ENCODE assay signal across 33 cellular contexts in the genomic region with DNA sequence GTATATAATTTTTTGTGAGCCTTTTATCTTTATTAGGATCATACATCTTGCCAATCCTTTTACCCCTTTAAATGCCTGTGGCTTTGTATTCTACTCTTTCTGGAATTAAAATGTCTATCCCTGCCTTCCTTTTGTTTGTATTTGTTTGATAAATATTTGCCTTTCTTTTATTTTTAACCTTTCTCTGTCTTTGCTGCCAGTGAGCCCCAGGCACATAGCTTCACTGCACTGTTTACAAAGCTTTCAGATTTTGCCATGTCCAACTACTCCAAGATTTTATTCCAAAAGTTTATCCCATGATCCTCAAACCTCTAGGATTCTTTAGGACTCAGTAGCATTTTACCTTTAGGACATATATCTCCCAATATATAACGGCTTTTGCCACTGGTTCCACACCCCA.
"Had no signal": no experiment of that assay in that cellular context is flagged by ENCODE, and none has a peak within 500 bp of the region (broad histone marks: within the 10 kb centered on the region; RNA-seq: fewer than 3 reads in every experiment).

No MANE protein-coding gene starts in this region.

- H3K9me3 ChIP-seq: adrenal gland, body of pancreas, breast epithelium had no signal

- H3K27me3 ChIP-seq: adrenal gland, body of pancreas, brain microvascular endothelial cell, breast epithelium had no signal

- ATAC-seq: activated CD8-positive, alpha-beta T cell treated with anti-CD3 and anti-CD28 coated beads for 36 hours; activated naive CD4-positive, alpha-beta T cell treated with anti-CD3 and anti-CD28 coated beads, Interleukin-2, amount 50 U/mL, for 72 hours; activated T-helper 17 cell treated with anti-CD3 and anti-CD28 coated beads, Interleukin-2, amount 50 U/mL, for 72 hours; body of pancreas had no signal

- H3K4me1 ChIP-seq: adrenal gland, body of pancreas, breast epithelium had no signal

- H3K27ac ChIP-seq: adrenal gland, body of pancreas, brain microvascular endothelial cell, breast epithelium, VCaP had no signal

- FAIRE-seq: astrocyte, TTC549 had no signal

- H3K4me3 ChIP-seq: adrenal gland, body of pancreas, breast epithelium had no signal

- H3K36me3 ChIP-seq: adrenal gland, brain microvascular endothelial cell, breast epithelium had no signal

- DNase-seq: activated B cell treated with CpG ODN at 0.5 μM for 24 hours; activated CD4-positive, alpha-beta memory T cell treated with anti-CD3 and anti-CD28 coated beads for 36 hours; activated CD4-positive, alpha-beta T cell treated with anti-CD3 and anti-CD28 coated beads for 4 hours; activated CD4-positive, alpha-beta T cell treated with anti-CD3 and anti-CD28 coated beads, Interleukin-2, amount 10 ng/mL, durations not matched to agents 24 days and 14 days; activated CD4-positive, alpha-beta T cell treated with anti-CD3 and anti-CD28 coated beads, Interleukin-2, amount 50 U/mL, for 1 hour; activated CD4-positive, alpha-beta T cell treated with anti-CD3 and anti-CD28 coated beads, Interleukin-2, amount 50 U/mL, for 4 hours; activated CD4-positive, CD25-positive, alpha-beta regulatory T cell treated with anti-CD3 and anti-CD28 coated beads, Interleukin-2, amount 50 U/mL, for 72 hours; activated CD8-positive, alpha-beta memory T cell treated with anti-CD3 and anti-CD28 coated beads, Interleukin-2, amount 50 U/mL, for 4 hours; activated CD8-positive, alpha-beta T cell treated with anti-CD3 and anti-CD28 coated beads for 36 hours; activated effector memory CD4-positive, alpha-beta T cell treated with anti-CD3 and anti-CD28 coated beads, Interleukin-2, amount 50 U/mL, for 16 hours; activated gamma-delta T cell treated with Interleukin-2 at 50 U/mL for 16 hours; activated naive CD4-positive, alpha-beta T cell; activated naive CD4-positive, alpha-beta T cell treated with anti-CD3 and anti-CD28 coated beads for 36 hours; activated naive CD4-positive, alpha-beta T cell treated with anti-CD3 and anti-CD28 coated beads, Interleukin-2, amount 50 U/mL, for 16 hours; activated naive CD8-positive, alpha-beta T cell treated with anti-CD3 and anti-CD28 coated beads for 36 hours; activated T-cell treated with anti-CD3 and anti-CD28 coated beads for 4 hours; activated T-cell treated with anti-CD3 and anti-CD28 coated beads, Interleukin-2, amount 50 U/mL, for 1 hour; activated T-cell treated with anti-CD3 and anti-CD28 coated beads, Interleukin-2, amount 50 U/mL, for 48 hours; adrenal gland; amniotic stem cell; aorta; body of pancreas; brain microvascular endothelial cell; central memory CD4-positive, alpha-beta T cell; T-helper 1 cell; T-helper 2 cell; T-helper 9 cell had no signal
